ENCODE assay signal across 12 cellular contexts in genomic region chr18:30359521-30359920, GRCh38.
"Had no signal": no experiment of that assay in that cellular context is flagged by ENCODE, and none has a peak within 500 bp of the region (broad histone marks: within the 10 kb centered on the region; RNA-seq: fewer than 3 reads in every experiment).

No MANE protein-coding gene starts in this region.

- H3K4me1 ChIP-seq: colonic mucosa, gastroesophageal sphincter, pancreas, stomach had no signal

- H3K4me3 Mint-ChIP-seq: activated CD4-positive, alpha-beta memory T cell treated with anti-CD3 and anti-CD28 coated beads, Interleukin-2, amount 10 ng/mL, durations not matched to agents 7 days and 5 days; neural crest cell had no signal

- H3K36me3 ChIP-seq: colonic mucosa, gastroesophageal sphincter, pancreas, stomach, thoracic aorta had no signal

- H3K27me3 Mint-ChIP-seq: activated CD4-positive, alpha-beta memory T cell treated with anti-CD3 and anti-CD28 coated beads, Interleukin-2, amount 10 ng/mL, durations not matched to agents 7 days and 5 days had no signal

- H3K9me3 ChIP-seq: colonic mucosa, gastroesophageal sphincter, pancreas, stomach, thoracic aorta had no signal

- H3K27ac Mint-ChIP-seq: activated CD4-positive, alpha-beta memory T cell treated with anti-CD3 and anti-CD28 coated beads, Interleukin-2, amount 10 ng/mL, durations not matched to agents 7 days and 5 days had no signal

- H3K4me1 Mint-ChIP-seq: activated CD4-positive, alpha-beta memory T cell treated with anti-CD3 and anti-CD28 coated beads, Interleukin-2, amount 10 ng/mL, durations not matched to agents 7 days and 5 days had no signal

- H3K9me3 Mint-ChIP-seq: neural crest cell had no signal

- ATAC-seq: gastroesophageal sphincter, pancreas had no signal

- H3K4me3 ChIP-seq: colonic mucosa, gastroesophageal sphincter, pancreas, stomach, thoracic aorta had no signal

- H3K27ac ChIP-seq: colonic mucosa, gastroesophageal sphincter, pancreas, stomach, thoracic aorta, VCaP had no signal

- H3K27me3 ChIP-seq: colonic mucosa, gastroesophageal sphincter, pancreas, stomach had no signal

- DNase-seq: activated CD4-positive, alpha-beta memory T cell treated with anti-CD3 and anti-CD28 coated beads, Interleukin-2, amount 10 ng/mL, durations not matched to agents 7 days and 5 days; activated naive CD4-positive, alpha-beta T cell treated with Interleukin-2 at 50 U/mL for 16 hours; caudate nucleus; colonic mucosa; kidney; pancreas; stimulated activated CD4-positive, alpha-beta T cell treated with anti-CD3 and anti-CD28 coated beads, Interleukin-4, amount 100 ng/mL, for 4 hours; stomach had no signal
